ENCODE assay signal across 8 cellular contexts in the genomic region with DNA sequence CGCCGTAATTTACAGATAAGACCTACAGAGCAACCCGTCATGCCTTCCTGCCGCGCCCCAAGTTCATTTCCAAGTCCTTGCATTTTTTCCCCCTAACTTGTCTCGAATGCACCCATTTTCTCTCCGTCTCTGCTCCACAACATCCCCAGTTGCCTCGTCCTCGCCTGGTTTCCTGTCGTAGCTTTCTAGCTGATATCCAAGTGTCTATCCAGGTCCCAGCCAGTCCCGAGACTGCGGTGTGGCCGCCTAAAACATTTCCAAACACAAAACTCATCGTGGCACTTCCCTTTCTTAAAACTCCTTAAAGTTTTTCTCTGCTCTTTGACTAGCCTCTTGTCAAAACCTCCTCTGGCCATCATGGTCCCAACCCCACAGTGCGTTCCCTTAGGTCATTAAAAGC. TPM values are rescaled to one million over a fixed set of nuclear protein-coding genes. Genes with fewer than 3 reads are reported as not detected.
DNase-seq lines count a peak whose midpoint lies in the region; ATAC-seq, FAIRE-seq and TF ChIP-seq lines count a peak whose summit lies in the region.

No MANE protein-coding gene starts in this region.

- H3K18ac ChIP-seq in mesenchymal stem cell (ENCODE audit: low read depth in 1 of 2, low read length in 2 of 2): peak overlapping the region in 1 of 2 experiments; percentile 37

- intact Hi-C loops in left cardiac atrium (cut with DNase I) (no loop called here), left ventricle myocardium superior (cut with micrococcal nuclease) (no loop called here), ascending aorta (cut with DNase I) (loop anchor here (5.0 kb wide), 1 partner anchor 502 kb away; the partner anchor contains the start of gene ATIC)

- H3K14ac ChIP-seq in mesenchymal stem cell (ENCODE audit: low read length in 2 of 2): no peak overlapping the region

- H3K9ac ChIP-seq in mesenchymal stem cell (ENCODE audit: low read length): peak overlapping the region; percentile 95

- H3K4me3 ChIP-seq in ascending aorta: peak overlapping the region; percentile 70 to 74
- peak overlapping the region in 1 of 2 experiments; percentile 90 for H3K4me3 ChIP-seq in mesenchymal stem cell (ENCODE audit: insufficient read depth in 1 of 2, low read depth in 1 of 2, low read length in 2 of 2)

- H2AK5ac ChIP-seq in mesenchymal stem cell (ENCODE audit: low read length, severe bottlenecking): no peak overlapping the region

- peak overlapping the region; percentile 64 for H3K4me2 ChIP-seq in mesenchymal stem cell (ENCODE audit: low read length, poor library complexity, severe bottlenecking)

- no peak for ATAC-seq in left cardiac atrium
- ATAC-seq in left ventricle myocardium superior: no peak
- no peak for ATAC-seq in GM19395 (IDR thresholded peaks at IDR 0.05; ENCODE audit: unreplicated experiment)
- no peak for ATAC-seq in GM19463 (IDR thresholded peaks at IDR 0.05; ENCODE audit: unreplicated experiment)
- no peak for ATAC-seq in HG03095 (IDR thresholded peaks at IDR 0.05; ENCODE audit: unreplicated experiment)

- H2BK120ac ChIP-seq in mesenchymal stem cell (ENCODE audit: low read depth, low read length): no peak overlapping the region

- no peak for TF ChIP-seq CTCF in ascending aorta (IDR thresholded peaks at IDR 0.05)

- H3K4ac ChIP-seq in mesenchymal stem cell (ENCODE audit: low read depth in 1 of 2, low read length in 2 of 2): peak overlapping the region in 1 of 2 experiments; percentile 68

- H3K23ac ChIP-seq in mesenchymal stem cell (ENCODE audit: low read length in 2 of 2): no peak overlapping the region

- peak overlapping the region; percentile 74 for H2AFZ ChIP-seq in mesenchymal stem cell (ENCODE audit: low read depth, low read length)

- H3K36me3 ChIP-seq in ascending aorta (no peaks in the 10 kb centered on the region), mesenchymal stem cell (ENCODE audit: control insufficient read depth in 1 of 2, insufficient read depth in 2 of 2, low read depth in 1 of 2, low read length in 2 of 2) (no peaks in the 10 kb centered on the region)

- peaks cover 0 to 7% of the 10 kb centered on the region in 2 donors for H3K4me1 ChIP-seq in ascending aorta
- H3K4me1 ChIP-seq in mesenchymal stem cell (ENCODE audit: control insufficient read depth, insufficient read depth, low read depth, low read length): peaks cover 4% of the 10 kb centered on the region

- DNase-seq in left cardiac atrium (peak; percentile 24), left ventricle myocardium superior (no peak), ascending aorta (ENCODE audit: low spot score in 2 of 2) (peak in 1 of 2 donors; percentile 66), mesenchymal stem cell (no peak), frontal cortex (ENCODE audit: low spot score in 2 of 2) (no peak)

- FAIRE-seq in frontal cortex (lab: Jason Lieb, UNC): no peak

- H4K8ac ChIP-seq in mesenchymal stem cell (ENCODE audit: low read length): peak overlapping the region; percentile 43

- H3K27me3 ChIP-seq in ascending aorta (no peaks in the 10 kb centered on the region), mesenchymal stem cell (ENCODE audit: control insufficient read depth in 1 of 2, insufficient read depth in 1 of 2, low read length in 2 of 2) (no peaks in the 10 kb centered on the region)

- H3K79me1 ChIP-seq in mesenchymal stem cell (replicated peaks; ENCODE audit: low read length, poor library complexity, severe bottlenecking): peaks cover 4% of the 10 kb centered on the region

- H2BK15ac ChIP-seq in mesenchymal stem cell (ENCODE audit: low read depth, poor library complexity, severe bottlenecking): no peak overlapping the region

- peak overlapping the region; percentile 78 for H3K27ac ChIP-seq in ascending aorta
- no peak overlapping the region for H3K27ac ChIP-seq in mesenchymal stem cell (ENCODE audit: low read length, poor library complexity, severe bottlenecking)

- H2BK12ac ChIP-seq in mesenchymal stem cell (ENCODE audit: low read length in 2 of 2): peak overlapping the region in 1 of 2 experiments; percentile 37

- 56% methylated on average over 15 of the region's 15 CpGs for WGBS in mesenchymal stem cell

- H3K9me3 ChIP-seq in ascending aorta (no peaks in the 10 kb centered on the region), mesenchymal stem cell (ENCODE audit: control insufficient read depth, low read length) (no peaks in the 10 kb centered on the region)

- peak overlapping the region; percentile 11 for H4K91ac ChIP-seq in mesenchymal stem cell (ENCODE audit: low read length)

- H2BK5ac ChIP-seq in mesenchymal stem cell (ENCODE audit: low read depth, low read length, poor library complexity, severe bottlenecking): no peak overlapping the region

RNA-seq across cellular contexts. Expression of gene BARD1, which starts 1.2 kb away (rescaled TPM):
- total RNA-seq in left cardiac atrium (10 to 100 TPM; 11.7 to 15.3 TPM), left ventricle myocardium superior (11.0 TPM), ascending aorta (22.0 TPM), frontal cortex (44.8 TPM)
- 4.1 TPM for polyA plus RNA-seq in mesenchymal stem cell (2013, experiment 1 of 2)
- 4.5 TPM for polyA plus RNA-seq in mesenchymal stem cell (2013, experiment 2 of 2)
